In the genomic region with DNA sequence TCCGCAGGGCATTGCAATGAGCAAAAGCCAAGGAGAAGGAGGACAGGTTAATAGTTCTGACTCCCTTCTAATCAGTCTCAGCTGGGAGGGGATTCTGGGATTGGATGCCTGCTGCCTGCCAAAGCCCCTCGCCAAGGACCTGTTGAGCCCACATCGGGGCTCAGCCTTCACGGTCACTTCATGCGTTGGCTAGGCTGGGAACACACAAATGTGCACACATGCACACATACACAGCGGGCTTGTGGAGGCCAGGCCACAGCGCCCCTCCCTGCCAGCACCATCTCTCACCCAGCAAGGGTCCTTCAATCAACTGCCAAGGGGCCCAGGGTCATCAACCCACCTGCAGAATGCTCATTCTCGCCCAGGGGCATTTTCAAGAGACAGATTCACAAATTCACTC, we compare ENCODE assay signal across 16 cellular contexts.
DNase-seq lines count a peak whose midpoint lies in the region; ATAC-seq and TF ChIP-seq lines count a peak whose summit lies in the region.
"Had no signal": no experiment of that assay in that cellular context is flagged by ENCODE, and none has a peak within 500 bp of the region (broad histone marks: within the 10 kb centered on the region; RNA-seq: fewer than 3 reads in every experiment).

No MANE protein-coding gene starts in this region.

- H3K23ac ChIP-seq in neuronal stem cell (ENCODE audit: low read depth, low read length, poor library complexity): no peak overlapping the region

- TF ChIP-seq CTCF in testis (IDR thresholded peaks at IDR 0.05) (no peak), spleen (IDR thresholded peaks at IDR 0.05 in 8 of 11, conservative IDR thresholded peaks at IDR 0.05 in 3 of 11) (no peak), A673 (conservative IDR thresholded peaks at IDR 0.05; ENCODE audit: low read depth, low read length) (no peak)

- no peak overlapping the region for H3K4me2 ChIP-seq in neuronal stem cell (ENCODE audit: insufficient read depth, low read length, poor library complexity, severe bottlenecking)

- peak overlapping the region; percentile 43 for H4K8ac ChIP-seq in neuronal stem cell (ENCODE audit: low read depth, low read length)

- CTCF ChIA-PET in A673 (lab: Charles Lee): interaction anchor here (0.6 kb wide), 1 partner anchor 69 kb away, joined by 6 read pairs; no protein-coding TSS in a partner anchor

- no peak overlapping the region for H2BK15ac ChIP-seq in neuronal stem cell (ENCODE audit: low read length)

- no peak overlapping the region for H3K4me3 Mint-ChIP-seq in activated T-cell treated with anti-CD3 and anti-CD28 coated beads, Interleukin-2, amount 50 U/mL, for 72 hours
- H3K4me3 Mint-ChIP-seq: CD4-positive, alpha-beta memory T cell had no signal

- no CpG with 5 or more reads among the region's 8 CpGs for WGBS in neuronal stem cell (ENCODE audit: extremely low coverage in 2 of 2, insufficient read length in 2 of 2, insufficient replicate concordance in 1 of 2), 2 donors
- WGBS in testis, 2 donors: 73 to 75% methylated on average over 8 of the region's 8 CpGs
- WGBS in spleen, 5 donors: 74 to 90% (median 83%) methylated on average over 8 of the region's 8 CpGs

- no peaks in the 10 kb centered on the region for H3K27me3 ChIP-seq in neuronal stem cell (ENCODE audit: control insufficient read depth in 3 of 3, insufficient read depth in 3 of 3, low read depth in 1 of 3, low read length in 3 of 3)
- H3K27me3 ChIP-seq in testis: no peaks in the 10 kb centered on the region
- H3K27me3 ChIP-seq in spleen (replicated peaks in 1 of 7): peaks cover 0 to 13% (median 0%) of the 10 kb centered on the region in 7 donors
- H3K27me3 ChIP-seq in A673 (replicated peaks; ENCODE audit: insufficient read depth, low read depth, low read length, poor library complexity): no peaks in the 10 kb centered on the region
- H3K27me3 ChIP-seq: BE2C had no signal

- TF ChIP-seq POLR2A in testis (IDR thresholded peaks at IDR 0.05) (no peak), spleen (IDR thresholded peaks at IDR 0.05) (no peak)

- H3K27ac ChIP-seq in neuronal stem cell (replicated peaks; ENCODE audit: low read length) (no peak overlapping the region), testis (no peak overlapping the region), spleen (no peak overlapping the region), A673 (ENCODE audit: low read depth, low read length, poor library complexity, severe bottlenecking) (no peak overlapping the region)
- H3K27ac ChIP-seq: C4-2B had no signal

- H3K4ac ChIP-seq in neuronal stem cell (ENCODE audit: low read length): no peak overlapping the region

- H2BK5ac ChIP-seq in neuronal stem cell (ENCODE audit: low read length): no peak overlapping the region

- POLR2A ChIA-PET in A673 (lab: Charles Lee; ENCODE audit: low non-redundant PET): no interaction called here

- H3K36me3 ChIP-seq in neuronal stem cell (replicated peaks in 1 of 2; ENCODE audit: control insufficient read depth in 2 of 2, insufficient read depth in 2 of 2, low read length in 2 of 2) (no peaks in the 10 kb centered on the region), testis (ENCODE audit: low read depth, missing control alignments) (no peaks in the 10 kb centered on the region), spleen (no peaks in the 10 kb centered on the region), A673 (ENCODE audit: insufficient read depth, low read length, poor library complexity, severe bottlenecking) (no peaks in the 10 kb centered on the region)
- H3K36me3 ChIP-seq: BE2C had no signal

- no peak overlapping the region for H2AK5ac ChIP-seq in neuronal stem cell (ENCODE audit: low read depth, low read length)

- H2BK12ac ChIP-seq in neuronal stem cell (ENCODE audit: low read length): peak overlapping the region; percentile 30

- peaks cover 16% of the 10 kb centered on the region for H3K27me3 Mint-ChIP-seq in activated T-cell treated with anti-CD3 and anti-CD28 coated beads, Interleukin-2, amount 50 U/mL, for 72 hours (ENCODE audit: low read depth)

- intact Hi-C loops in testis (cut with DNase I; ENCODE audit: low total_unique reads) (no loop called here), spleen (cut with DNase I; ENCODE audit: low total_unique reads) (no loop called here), A673 (cut with micrococcal nuclease; ENCODE audit: unreplicated experiment) (no loop called here)

- H3K4me1 ChIP-seq in neuronal stem cell (ENCODE audit: control insufficient read depth in 2 of 2, insufficient read depth in 1 of 2, low read depth in 1 of 2, low read length in 2 of 2): no peaks in the 10 kb centered on the region
- no peaks in the 10 kb centered on the region for H3K4me1 ChIP-seq in testis
- H3K4me1 ChIP-seq in spleen: no peaks in the 10 kb centered on the region
- no peaks in the 10 kb centered on the region for H3K4me1 ChIP-seq in A673 (ENCODE audit: insufficient read depth, low read length, poor library complexity, severe bottlenecking)
- H3K4me1 ChIP-seq: BE2C had no signal

- DNase-seq in activated T-cell treated with anti-CD3 and anti-CD28 coated beads, Interleukin-2, amount 50 U/mL, for 48 hours: peak; percentile 1 to 3
- no peak for DNase-seq in activated T-cell treated with anti-CD3 and anti-CD28 coated beads, Interleukin-2, amount 50 U/mL, for 72 hours
- DNase-seq in NCI-H82 treated with DMSO at 0.1 percent for 48 hours (lab: John Stamatoyannopoulos, UW; ENCODE audit: unreplicated experiment) (peak; percentile 37), neuronal stem cell (ENCODE audit: low spot score) (no peak), testis (peak; percentile 7), spleen (no peak), AG08395 (ENCODE audit: low spot score) (no peak), A673 (ENCODE audit: low spot score) (no peak)
- DNase-seq: BE2C; CD4-positive, alpha-beta memory T cell; COR-L47; DND-41; GDM1; HCEC 1CT had no signal

- no peak overlapping the region for H3K4me3 ChIP-seq in neuronal stem cell (ENCODE audit: low read length in 2 of 2)
- no peak overlapping the region for H3K4me3 ChIP-seq in testis
- no peak overlapping the region for H3K4me3 ChIP-seq in spleen
- H3K4me3 ChIP-seq in A673 (ENCODE audit: low read depth, low read length, poor library complexity, severe bottlenecking): no peak overlapping the region

- peak overlapping the region; percentile 81 for H3K18ac ChIP-seq in neuronal stem cell (ENCODE audit: low read length)

- no peak overlapping the region for H3K27ac Mint-ChIP-seq in activated T-cell treated with anti-CD3 and anti-CD28 coated beads, Interleukin-2, amount 50 U/mL, for 72 hours
- H3K27ac Mint-ChIP-seq: CD4-positive, alpha-beta memory T cell had no signal

- H3K9me3 Mint-ChIP-seq in activated T-cell treated with anti-CD3 and anti-CD28 coated beads, Interleukin-2, amount 50 U/mL, for 72 hours: peaks cover 0 to 1% of the 10 kb centered on the region in 2 donors

- H3K14ac ChIP-seq in neuronal stem cell (ENCODE audit: low read length): no peak overlapping the region

- no peaks in the 10 kb centered on the region for H3K79me1 ChIP-seq in neuronal stem cell (ENCODE audit: low read depth, low read length)

- no peak overlapping the region for H2BK120ac ChIP-seq in neuronal stem cell (ENCODE audit: low read depth, low read length)

- ATAC-seq in activated T-cell treated with anti-CD3 and anti-CD28 coated beads, Interleukin-2, amount 50 U/mL, for 72 hours (replicated peaks in 1 of 2): no peak
- ATAC-seq: HepG2 had no signal

- H3K4me1 Mint-ChIP-seq in activated T-cell treated with anti-CD3 and anti-CD28 coated beads, Interleukin-2, amount 50 U/mL, for 72 hours (ENCODE audit: low read depth): peaks cover 11% of the 10 kb centered on the region
- H3K4me1 Mint-ChIP-seq: CD4-positive, alpha-beta memory T cell had no signal

- peaks cover 2 to 3% of the 10 kb centered on the region in 2 donors for H3K36me3 Mint-ChIP-seq in activated T-cell treated with anti-CD3 and anti-CD28 coated beads, Interleukin-2, amount 50 U/mL, for 72 hours (ENCODE audit: insufficient read depth in 2 of 2)
- H3K36me3 Mint-ChIP-seq: CD4-positive, alpha-beta memory T cell had no signal

- H3K9ac ChIP-seq in neuronal stem cell (ENCODE audit: low read depth, low read length, poor library complexity): no peak overlapping the region

- no peak overlapping the region for H2AFZ ChIP-seq in neuronal stem cell (ENCODE audit: low read length)

- H3K9me3 ChIP-seq in neuronal stem cell (replicated peaks in 1 of 2; ENCODE audit: control insufficient read depth in 2 of 2, insufficient read depth in 1 of 2, low read depth in 1 of 2, low read length in 2 of 2): peaks cover 3 to 11% of the 10 kb centered on the region in 2 donors
- H3K9me3 ChIP-seq in testis: no peaks in the 10 kb centered on the region
- peaks cover 0 to 7% (median 0%) of the 10 kb centered on the region in 8 donors for H3K9me3 ChIP-seq in spleen
- H3K9me3 ChIP-seq in A673 (ENCODE audit: low read depth, low read length, poor library complexity, severe bottlenecking): no peaks in the 10 kb centered on the region
- H3K9me3 ChIP-seq: BE2C had no signal

- no TSS peak for BruUV-seq in A673 (replicated peaks; lab: Mats Ljungman, UMichigan)

- no peak overlapping the region for H4K91ac ChIP-seq in neuronal stem cell (ENCODE audit: low read depth, low read length, poor library complexity)

Comparison
In these comparisons a context has a peak if more than half of its experiments do, and no peak if none do; other contexts are left out.
1. DNase-seq: peak in activated T-cell treated with anti-CD3 and anti-CD28 coated beads, Interleukin-2, amount 50 U/mL, for 48 hours (2 of 2), NCI-H82 treated with DMSO at 0.1 percent for 48 hours (single experiment) and testis (single experiment); none in activated T-cell treated with anti-CD3 and anti-CD28 coated beads, Interleukin-2, amount 50 U/mL, for 72 hours (0 of 2), neuronal stem cell (single experiment), spleen (single experiment), AG08395 (single experiment) and A673 (single experiment).